In the genomic region with DNA sequence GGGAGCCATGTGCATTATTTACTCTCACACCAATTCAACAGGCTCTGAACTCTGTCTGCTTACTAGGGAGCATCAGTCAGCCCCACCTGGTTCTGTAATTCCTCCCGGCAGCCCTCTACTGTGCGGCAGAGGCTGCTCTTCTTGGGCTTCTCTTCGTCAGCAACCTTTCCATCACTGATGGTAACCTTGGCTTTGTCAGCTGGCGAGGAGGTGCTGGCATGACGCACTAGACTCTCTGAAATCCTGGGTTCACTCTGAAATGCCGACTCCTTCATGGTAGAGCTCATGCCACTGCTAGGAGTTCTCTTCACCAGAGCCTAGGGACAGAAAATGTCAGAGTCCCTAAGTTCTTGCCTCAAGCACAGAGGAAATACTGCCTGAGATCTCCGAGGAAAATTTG, we compare ENCODE assay signal across 23 cellular contexts.
"Had no signal": no experiment of that assay in that cellular context is flagged by ENCODE, and none has a peak within 500 bp of the region (broad histone marks: within the 10 kb centered on the region; RNA-seq: fewer than 3 reads in every experiment).

No MANE protein-coding gene starts in this region.

- H3K9me3 Mint-ChIP-seq: dendritic cell treated with granulocyte-macrophage colony-stimulating factor and Interleukin-4, amounts not matched to agents 40 ng/mL and 50 ng/mL, for 4 days; effector memory CD8-positive, alpha-beta T cell; endodermal cell; immature natural killer cell; mesothelial cell of epicardium had no signal

- H3K4me3 ChIP-seq: colonic mucosa, esophagus muscularis mucosa, gastroesophageal sphincter, heart left ventricle, hepatocyte, lower lobe of right lung, mucosa of descending colon had no signal

- H2AFZ ChIP-seq: hepatocyte had no signal

- H3K27ac Mint-ChIP-seq: dendritic cell treated with granulocyte-macrophage colony-stimulating factor and Interleukin-4, amounts not matched to agents 40 ng/mL and 50 ng/mL, for 4 days; effector memory CD8-positive, alpha-beta T cell; endodermal cell; mesothelial cell of epicardium had no signal

- H3K27ac ChIP-seq: colonic mucosa, esophagus muscularis mucosa, foreskin keratinocyte, gastroesophageal sphincter, heart left ventricle, hepatocyte, lower lobe of right lung had no signal

- H3K4me3 Mint-ChIP-seq: dendritic cell treated with granulocyte-macrophage colony-stimulating factor and Interleukin-4, amounts not matched to agents 40 ng/mL and 50 ng/mL, for 4 days; effector memory CD8-positive, alpha-beta T cell; endodermal cell; immature natural killer cell; mesothelial cell of epicardium had no signal

- H3K4me1 ChIP-seq: foreskin keratinocyte had no signal

- H3K27me3 ChIP-seq: colonic mucosa, esophagus muscularis mucosa, foreskin keratinocyte, gastroesophageal sphincter, heart left ventricle, hepatocyte had no signal

- ATAC-seq: effector memory CD8-positive, alpha-beta T cell; foreskin keratinocyte; gastroesophageal sphincter; heart left ventricle; left colon; left lobe of liver; left ventricle myocardium superior; lower lobe of right lung; mucosa of descending colon had no signal

- H3K9me3 ChIP-seq: colonic mucosa, esophagus muscularis mucosa, gastroesophageal sphincter, heart left ventricle, lower lobe of right lung, mucosa of descending colon had no signal

- H3K27me3 Mint-ChIP-seq: dendritic cell treated with granulocyte-macrophage colony-stimulating factor and Interleukin-4, amounts not matched to agents 40 ng/mL and 50 ng/mL, for 4 days; effector memory CD8-positive, alpha-beta T cell had no signal

- DNase-seq: colonic mucosa; cortex of kidney; effector CD8-positive, alpha-beta T cell; effector memory CD8-positive, alpha-beta T cell; endodermal cell; foreskin keratinocyte; heart left ventricle; hypothalamus; immature natural killer cell; islet precursor cell; kidney; kidney glomerular epithelial cell; left colon; left ventricle myocardium superior; lower lobe of right lung; mesenchymal stem cell; mucosa of descending colon had no signal

- H3K4me2 ChIP-seq: hepatocyte had no signal

- H3K4me1 Mint-ChIP-seq: endodermal cell, immature natural killer cell had no signal
